In the genomic region with DNA sequence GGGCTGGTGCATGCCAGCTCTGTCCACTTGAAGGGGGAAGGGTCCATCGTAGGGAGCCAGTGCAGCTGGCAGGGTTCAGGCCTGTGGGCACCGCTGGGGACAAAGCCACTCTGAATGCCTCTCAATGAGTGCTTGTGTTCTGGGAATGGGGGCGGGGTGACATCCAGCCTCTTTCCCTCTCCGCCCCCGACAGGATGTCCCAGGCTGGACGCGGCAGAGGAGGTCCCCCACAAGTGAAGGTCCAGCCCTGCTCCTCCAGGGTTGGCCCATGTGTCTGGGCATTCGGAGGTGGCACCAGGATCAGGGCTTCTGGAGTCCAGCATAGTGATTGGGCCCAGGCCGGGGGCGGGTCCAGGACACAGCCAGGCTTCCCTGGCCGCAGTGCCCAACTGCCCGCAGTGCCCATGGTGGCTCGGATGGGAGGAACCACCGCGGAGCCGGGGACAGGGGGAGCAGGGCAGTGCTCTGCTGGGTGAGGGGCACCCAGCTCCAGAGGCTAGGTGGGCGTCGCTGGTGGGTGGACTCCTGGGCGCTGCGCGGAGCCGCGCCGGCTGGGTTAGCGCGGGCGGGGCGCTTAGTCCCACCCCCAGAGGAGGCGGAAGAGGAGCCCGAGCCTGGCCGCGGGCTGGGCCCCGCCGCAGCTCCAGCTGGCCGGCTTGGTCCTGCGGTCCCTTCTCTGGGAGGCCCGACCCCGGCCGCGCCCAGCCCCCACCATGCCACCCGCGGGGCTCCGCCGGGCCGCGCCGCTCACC, we compare ENCODE assay signal across 8 cellular contexts. TPM values are rescaled to one million over a fixed set of nuclear protein-coding genes. Genes with fewer than 3 reads are reported as not detected.
A peak's percentile ranks its signal among the peaks of the same experiment; 100 is the strongest.
DNase-seq lines count a peak whose midpoint lies in the region; ATAC-seq and TF ChIP-seq lines count a peak whose summit lies in the region.

A gene with protein sequence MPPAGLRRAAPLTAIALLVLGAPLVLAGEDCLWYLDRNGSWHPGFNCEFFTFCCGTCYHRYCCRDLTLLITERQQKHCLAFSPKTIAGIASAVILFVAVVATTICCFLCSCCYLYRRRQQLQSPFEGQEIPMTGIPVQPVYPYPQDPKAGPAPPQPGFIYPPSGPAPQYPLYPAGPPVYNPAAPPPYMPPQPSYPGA (plus strand): TSS at position 617 of the 752 bp plus-strand sequence. CDS start 97 bp downstream, at position 714.

- peak within 1 kb of the TSS in 1 of 3 donors; percentile 60 for H3K27ac Mint-ChIP-seq in CD4-positive, CD25-positive, alpha-beta regulatory T cell
- no peak within 1 kb of the TSS for H3K27ac Mint-ChIP-seq in activated T-helper 1 cell treated with anti-CD3 and anti-CD28 coated beads, Interleukin-12 subunit alpha, Interleukin-12 subunit beta, Interleukin-2, Interleukin-4 antibody, amounts not matched to agents 30 ng/mL and 10 ng/mL and 1 ng/mL, durations not matched to agents 14 hours and 24 hours and 36 hours
- H3K27ac Mint-ChIP-seq in type B pancreatic cell, result no peak within 1 kb of the TSS

- no peak within 1 kb of the TSS for H3K4me3 ChIP-seq in CD4-positive, CD25-positive, alpha-beta regulatory T cell (ENCODE audit: low read depth, low read length)
- H3K4me3 ChIP-seq in HUES48 (ENCODE audit: low read depth, low read length), result peak within 1 kb of the TSS; percentile 72
- H3K4me3 ChIP-seq in fibroblast of pulmonary artery (replicated peaks; ENCODE audit: low read depth, low read length), result peak within 1 kb of the TSS; percentile 71
- H3K4me3 ChIP-seq in muscle layer of colon (ENCODE audit: low read depth in 1 of 2, low read length in 2 of 2), result peak within 1 kb of the TSS; percentile 69 to 99

- no peaks in the 10 kb centered on the region for H3K36me3 Mint-ChIP-seq in CD4-positive, CD25-positive, alpha-beta regulatory T cell
- H3K36me3 Mint-ChIP-seq in activated T-helper 1 cell treated with anti-CD3 and anti-CD28 coated beads, Interleukin-12 subunit alpha, Interleukin-12 subunit beta, Interleukin-2, Interleukin-4 antibody, amounts not matched to agents 30 ng/mL and 10 ng/mL and 1 ng/mL, durations not matched to agents 14 hours and 24 hours and 36 hours (ENCODE audit: low read depth), result no peaks in the 10 kb centered on the region
- no peaks in the 10 kb centered on the region for H3K36me3 Mint-ChIP-seq in type B pancreatic cell

- TF ChIP-seq CTCF in fibroblast of pulmonary artery (IDR thresholded peaks at IDR 0.05; ENCODE audit: low read length, missing control alignments), result no peak
- no peak for TF ChIP-seq CTCF in type B pancreatic cell (conservative IDR thresholded peaks at IDR 0.05)

- H3K9me3 Mint-ChIP-seq in CD4-positive, CD25-positive, alpha-beta regulatory T cell, result peaks cover 0 to 1% (median 0%) of the 10 kb centered on the region in 7 donors
- no peaks in the 10 kb centered on the region for H3K9me3 Mint-ChIP-seq in activated T-helper 1 cell treated with anti-CD3 and anti-CD28 coated beads, Interleukin-12 subunit alpha, Interleukin-12 subunit beta, Interleukin-2, Interleukin-4 antibody, amounts not matched to agents 30 ng/mL and 10 ng/mL and 1 ng/mL, durations not matched to agents 14 hours and 24 hours and 36 hours
- H3K9me3 Mint-ChIP-seq in type B pancreatic cell, result no peaks in the 10 kb centered on the region

- H3K27ac ChIP-seq in CD4-positive, CD25-positive, alpha-beta regulatory T cell (ENCODE audit: insufficient read depth, low read length, poor library complexity, severe bottlenecking), result no peak within 1 kb of the TSS
- no peak within 1 kb of the TSS for H3K27ac ChIP-seq in HUES48 (ENCODE audit: low read depth, low read length)
- H3K27ac ChIP-seq in muscle layer of colon (ENCODE audit: low read depth, low read length), result peak within 1 kb of the TSS; percentile 66

- peaks cover 13% of the 10 kb centered on the region for H3K4me1 ChIP-seq in CD4-positive, CD25-positive, alpha-beta regulatory T cell (ENCODE audit: control insufficient read depth, insufficient read depth, low read length, poor library complexity, severe bottlenecking)
- H3K4me1 ChIP-seq in HUES48 (ENCODE audit: control insufficient read depth, insufficient read depth, low read length) (no peaks in the 10 kb centered on the region; the same call in 1 of the 2 replicates), muscle layer of colon (ENCODE audit: insufficient read depth, low read length) (peaks cover 43% of the 10 kb centered on the region)

- H3K4me3 Mint-ChIP-seq in CD4-positive, CD25-positive, alpha-beta regulatory T cell, result peak within 1 kb of the TSS; percentile 57 to 76 (median 69)
- peak within 1 kb of the TSS; percentile 78 for H3K4me3 Mint-ChIP-seq in activated T-helper 1 cell treated with anti-CD3 and anti-CD28 coated beads, Interleukin-12 subunit alpha, Interleukin-12 subunit beta, Interleukin-2, Interleukin-4 antibody, amounts not matched to agents 30 ng/mL and 10 ng/mL and 1 ng/mL, durations not matched to agents 14 hours and 24 hours and 36 hours
- peak within 1 kb of the TSS; percentile 86 for H3K4me3 Mint-ChIP-seq in type B pancreatic cell

- no peaks in the 10 kb centered on the region for H3K36me3 ChIP-seq in CD4-positive, CD25-positive, alpha-beta regulatory T cell (ENCODE audit: control insufficient read depth, insufficient read depth, low read length)
- H3K36me3 ChIP-seq in HUES48 (ENCODE audit: control insufficient read depth, insufficient read depth, low read length), result no peaks in the 10 kb centered on the region
- H3K36me3 ChIP-seq in muscle layer of colon (ENCODE audit: insufficient read depth, low read length), result no peaks in the 10 kb centered on the region

- H3K27me3 Mint-ChIP-seq in CD4-positive, CD25-positive, alpha-beta regulatory T cell, result peaks cover 47% of the 10 kb centered on the region
- peaks cover 30% of the 10 kb centered on the region for H3K27me3 Mint-ChIP-seq in activated T-helper 1 cell treated with anti-CD3 and anti-CD28 coated beads, Interleukin-12 subunit alpha, Interleukin-12 subunit beta, Interleukin-2, Interleukin-4 antibody, amounts not matched to agents 30 ng/mL and 10 ng/mL and 1 ng/mL, durations not matched to agents 14 hours and 24 hours and 36 hours (ENCODE audit: insufficient read depth)
- H3K27me3 Mint-ChIP-seq in type B pancreatic cell, result peaks cover 34% of the 10 kb centered on the region

- H3K9me3 ChIP-seq in CD4-positive, CD25-positive, alpha-beta regulatory T cell (ENCODE audit: control insufficient read depth in 2 of 2, low read length in 2 of 2), result no peaks in the 10 kb centered on the region
- H3K9me3 ChIP-seq in HUES48 (ENCODE audit: control insufficient read depth, insufficient read depth, low read length), result no peaks in the 10 kb centered on the region
- H3K9me3 ChIP-seq in muscle layer of colon (ENCODE audit: low read length), result no peaks in the 10 kb centered on the region

- intact Hi-C loops in activated T-helper 1 cell treated with anti-CD3 and anti-CD28 coated beads, Interleukin-12 subunit alpha, Interleukin-12 subunit beta, Interleukin-2, Interleukin-4 antibody, amounts not matched to agents 30 ng/mL and 10 ng/mL and 1 ng/mL, durations not matched to agents 14 hours and 24 hours and 36 hours (cut with micrococcal nuclease), result no loop called here

- peak in 1 of 2 donors; percentile 51 for ATAC-seq in CD4-positive, CD25-positive, alpha-beta regulatory T cell (ENCODE audit: low read depth in 2 of 2)

- H3K9ac ChIP-seq in HUES48 (ENCODE audit: low read depth, low read length) (no peak within 1 kb of the TSS), muscle layer of colon (ENCODE audit: low read length) (peak within 1 kb of the TSS; percentile 40)

- H3K4me1 Mint-ChIP-seq in CD4-positive, CD25-positive, alpha-beta regulatory T cell, result peaks cover 0 to 15% (median 6%) of the 10 kb centered on the region in 4 donors
- H3K4me1 Mint-ChIP-seq in activated T-helper 1 cell treated with anti-CD3 and anti-CD28 coated beads, Interleukin-12 subunit alpha, Interleukin-12 subunit beta, Interleukin-2, Interleukin-4 antibody, amounts not matched to agents 30 ng/mL and 10 ng/mL and 1 ng/mL, durations not matched to agents 14 hours and 24 hours and 36 hours (ENCODE audit: low read depth), result no peaks in the 10 kb centered on the region
- no peaks in the 10 kb centered on the region for H3K4me1 Mint-ChIP-seq in type B pancreatic cell (ENCODE audit: unreplicated experiment)

- H3K27me3 ChIP-seq in CD4-positive, CD25-positive, alpha-beta regulatory T cell (ENCODE audit: control insufficient read depth, insufficient read depth, low read length), result peaks cover 19% of the 10 kb centered on the region
- H3K27me3 ChIP-seq in HUES48 (ENCODE audit: control insufficient read depth, insufficient read depth, low read length), result peaks cover 11% of the 10 kb centered on the region; the same call in 1 of the 2 replicates
- no peaks in the 10 kb centered on the region for H3K27me3 ChIP-seq in muscle layer of colon (ENCODE audit: control insufficient read depth in 1 of 2, insufficient read depth in 2 of 2, low read length in 2 of 2)

- no peak for DNase-seq in CD4-positive, CD25-positive, alpha-beta regulatory T cell
- DNase-seq in activated T-helper 1 cell treated with anti-CD3 and anti-CD28 coated beads, Interleukin-12 subunit alpha, Interleukin-12 subunit beta, Interleukin-2, Interleukin-4 antibody, amounts not matched to agents 30 ng/mL and 10 ng/mL and 1 ng/mL, durations not matched to agents 14 hours and 24 hours and 36 hours (ENCODE audit: low spot score), result peak; percentile 9
- peak; percentile 49 for DNase-seq in fibroblast of pulmonary artery (ENCODE audit: low read depth)
- DNase-seq in type B pancreatic cell (ENCODE audit: extremely low spot score, unreplicated experiment), result peak; percentile 75
- DNase-seq in NCI-H524 treated with DMSO at 0.1 percent for 48 hours (lab: John Stamatoyannopoulos, UW), result no peak
- no peak for DNase-seq in Kasumi-1 (lab: John Stamatoyannopoulos, UW)

RNA-seq across cellular contexts. Expression of the gene that starts here (rescaled TPM):
- total RNA-seq in CD4-positive, CD25-positive, alpha-beta regulatory T cell, result 0.44 TPM
- polyA plus RNA-seq in CD4-positive, CD25-positive, alpha-beta regulatory T cell, result under 1 TPM in 2 of 4 donors, not detected in 2; 0.22 to 0.44 TPM
- total RNA-seq in activated T-helper 1 cell treated with anti-CD3 and anti-CD28 coated beads, Interleukin-12 subunit alpha, Interleukin-12 subunit beta, Interleukin-2, Interleukin-4 antibody, amounts not matched to agents 30 ng/mL and 10 ng/mL and 1 ng/mL, durations not matched to agents 14 hours and 24 hours and 36 hours, result 0.67 and 0.73 TPM in 2 replicates
- 1.4 and 5.0 TPM in 2 replicates for total RNA-seq in type B pancreatic cell (ENCODE audit: low replicate concordance)

Comparison
In these comparisons a context has a peak if more than half of its experiments do, and no peak if none do; other contexts are left out.
1. Peak in DNase-seq in activated T-helper 1 cell treated with anti-CD3 and anti-CD28 coated beads, Interleukin-12 subunit alpha, Interleukin-12 subunit beta, Interleukin-2, Interleukin-4 antibody, amounts not matched to agents 30 ng/mL and 10 ng/mL and 1 ng/mL, durations not matched to agents 14 hours and 24 hours and 36 hours; RNA of the gene not detected or under 1 TPM.
2. DNase-seq: peak in fibroblast of pulmonary artery (single experiment) and type B pancreatic cell (single experiment); none in CD4-positive, CD25-positive, alpha-beta regulatory T cell (0 of 3), NCI-H524 treated with DMSO at 0.1 percent for 48 hours (single experiment) and Kasumi-1 (0 of 2).
3. Peak in every context shown above with its lines, with median percentiles within 50 percentile points of each other: H3K4me3 Mint-ChIP-seq.